Comparison of ENCODE assay signal across 19 cellular contexts in the genomic region with DNA sequence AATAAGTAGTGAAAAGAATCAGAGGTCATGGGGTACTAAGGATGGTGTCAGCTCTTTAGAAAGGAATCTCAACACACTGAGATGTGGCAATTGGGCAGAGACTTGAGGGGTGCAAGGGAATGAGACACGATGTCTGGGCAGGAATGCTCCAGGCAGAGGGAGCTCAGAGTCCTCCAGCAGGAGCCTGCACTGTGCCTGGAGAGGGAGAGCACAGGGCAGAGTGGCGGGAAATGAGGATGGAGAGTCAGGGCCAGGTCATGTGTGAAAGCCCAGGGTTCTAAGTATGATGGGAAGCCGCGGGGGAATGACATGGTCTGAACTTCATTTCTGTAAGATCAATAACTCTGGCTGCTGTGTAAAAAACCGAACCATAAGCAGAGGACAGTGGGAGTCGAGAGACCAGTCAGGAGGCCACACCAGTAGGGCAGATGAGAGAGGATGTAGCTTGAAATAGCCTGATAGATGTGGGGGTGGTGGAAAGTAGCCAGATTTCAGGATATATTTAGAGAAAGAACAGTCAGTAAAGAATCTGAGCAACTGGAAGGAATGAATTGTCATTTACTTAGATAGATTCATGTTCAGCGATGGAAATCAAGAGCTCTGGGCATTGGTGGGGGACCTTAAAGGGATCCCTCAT.
"Had no signal": no experiment of that assay in that cellular context is flagged by ENCODE, and none has a peak within 500 bp of the region (broad histone marks: within the 10 kb centered on the region; RNA-seq: fewer than 3 reads in every experiment).

No MANE protein-coding gene starts in this region.

- H3K4me1 Mint-ChIP-seq: activated B cell treated with CpG ODN at 0.5 μM for 24 hours, T-helper 17 cell had no signal

- H3K9me3 ChIP-seq: pancreas, suprapubic skin had no signal

- H3K27me3 ChIP-seq: gastroesophageal sphincter, hepatocyte, left lung, pancreas, suprapubic skin, upper lobe of left lung had no signal

- H3K36me3 ChIP-seq: gastroesophageal sphincter, left lung, pancreas, suprapubic skin, upper lobe of left lung had no signal

- ATAC-seq: activated CD8-positive, alpha-beta T cell treated with anti-CD3 and anti-CD28 coated beads, Interleukin-2, amount 10 ng/mL, durations not matched to agents 7 days and 5 days; gastroesophageal sphincter; left lung; pancreas; T-helper 17 cell had no signal

- H3K27ac Mint-ChIP-seq: activated B cell treated with CpG ODN at 0.5 μM for 24 hours; activated CD8-positive, alpha-beta T cell treated with anti-CD3 and anti-CD28 coated beads, Interleukin-2, amount 10 ng/mL, durations not matched to agents 7 days and 5 days; activated naive CD8-positive, alpha-beta T cell; stimulated activated naive CD8-positive, alpha-beta T cell treated with anti-CD3 and anti-CD28 coated beads, Interleukin-15, Interleukin-2, amounts not matched to agents 100 ng/mL and 50 ng/mL, for 24 hours; T-helper 17 cell had no signal

- H3K4me3 Mint-ChIP-seq: activated B cell treated with CpG ODN at 0.5 μM for 24 hours; activated CD8-positive, alpha-beta T cell treated with anti-CD3 and anti-CD28 coated beads, Interleukin-2, amount 10 ng/mL, durations not matched to agents 7 days and 5 days; activated naive CD8-positive, alpha-beta T cell; brain; stimulated activated naive CD8-positive, alpha-beta T cell treated with anti-CD3 and anti-CD28 coated beads, Interleukin-15, Interleukin-2, amounts not matched to agents 100 ng/mL and 50 ng/mL, for 24 hours; T-helper 17 cell had no signal

- H3K36me3 Mint-ChIP-seq: activated naive CD8-positive, alpha-beta T cell; brain had no signal

- H3K27ac ChIP-seq: gastroesophageal sphincter, hepatocyte, left lung, pancreas, suprapubic skin, upper lobe of left lung had no signal

- DNase-seq: activated B cell treated with CpG ODN at 0.5 μM for 24 hours; activated CD4-positive, alpha-beta T cell treated with anti-CD3 and anti-CD28 coated beads for 48 hours; activated CD8-positive, alpha-beta memory T cell treated with anti-CD3 and anti-CD28 coated beads, Interleukin-2, amount 50 U/mL, for 4 hours; activated CD8-positive, alpha-beta T cell treated with anti-CD3 and anti-CD28 coated beads, Interleukin-2, amount 10 ng/mL, durations not matched to agents 7 days and 5 days; activated gamma-delta T cell treated with Interleukin-2 at 50 U/mL for 16 hours; islet precursor cell; left lung; mesendoderm; pancreas; retina; small intestine; T-helper 17 cell; upper lobe of left lung had no signal

- H3K27me3 Mint-ChIP-seq: activated B cell treated with CpG ODN at 0.5 μM for 24 hours; activated naive CD8-positive, alpha-beta T cell; T-helper 17 cell had no signal

- H3K4me1 ChIP-seq: gastroesophageal sphincter, left lung had no signal

- H3K4me3 ChIP-seq: gastroesophageal sphincter, hepatocyte, left lung, pancreas, suprapubic skin, upper lobe of left lung had no signal
